In genomic region chr12:26123482-26123980, GRCh38 we compare ENCODE assay signal across 8 cellular contexts. TPM values are rescaled to one million over a fixed set of nuclear protein-coding genes. Genes with fewer than 3 reads are reported as not detected.
DNase-seq lines count a peak whose midpoint lies in the region; TF ChIP-seq lines count a peak whose summit lies in the region.

No MANE protein-coding gene starts in this region.

- TF ChIP-seq CTCF in RWPE1 (conservative IDR thresholded peaks at IDR 0.05; ENCODE audit: low read depth) (no peak), lower leg skin (IDR thresholded peaks at IDR 0.05) (no peak)

- peak overlapping the region; percentile 64 for H3K27ac ChIP-seq in RWPE1

- intact Hi-C loops in lower leg skin (cut with DNase I; ENCODE audit: low total_unique reads): loop anchor here (10.0 kb wide), 1 partner anchor 401 kb away; no protein-coding TSS in a partner anchor

- DNase-seq in EH (ENCODE audit: low read depth): peak; percentile 21
- no peak for DNase-seq in RWPE1 (ENCODE audit: low spot score)
- peak; percentile 22 to 27 for DNase-seq in erythroblast (lab: John Stamatoyannopoulos, UW)
- DNase-seq in pons (ENCODE audit: low spot score): peak; percentile 88
- no peak for DNase-seq in lower leg skin (ENCODE audit: low spot score in 2 of 2)
- no peak for DNase-seq in COLO668 (lab: John Stamatoyannopoulos, UW; ENCODE audit: unreplicated experiment)
- no peak for DNase-seq in HPDE6-E6E7 (ENCODE audit: extremely low spot score)
- no peak for DNase-seq in NK-92 (lab: John Stamatoyannopoulos, UW; ENCODE audit: unreplicated experiment)

- no peak overlapping the region for H3K4me3 ChIP-seq in lower leg skin (ENCODE audit: low read depth, poor library complexity, severe bottlenecking)

- POLR2A ChIA-PET in RWPE1 (lab: Yijun Ruan, JAX; ENCODE audit: low non-redundant PET): no interaction called here

- CTCF ChIA-PET in RWPE1 (lab: Yijun Ruan, JAX): interaction anchor here (0.6 to 0.8 kb wide), 3 partner anchors 195 to 491 kb away, joined by 3 to 5 read pairs (median 3); no protein-coding TSS in a partner anchor

- 5 to 8% methylated on average over 8 of the region's 8 CpGs for WGBS in lower leg skin, 2 donors

- TF ChIP-seq POLR2A in erythroblast (IDR thresholded peaks at IDR 0.05; ENCODE audit: low read length) (no peak), lower leg skin (IDR thresholded peaks at IDR 0.05) (no peak)

RNA-seq across cellular contexts. Expression of gene BHLHE41, which starts 1.3 kb away (rescaled TPM):
- total RNA-seq in lower leg skin: 10 to 100 TPM in 1 of 4 donors, 1 to 10 TPM in 3; 4.9 to 14.5 (median 7.2) TPM

Comparison
In these comparisons a context has a peak if more than half of its experiments do, and no peak if none do; other contexts are left out.
1. DNase-seq: peak in EH (single experiment), erythroblast (2 of 2) and pons (single experiment); none in RWPE1 (single experiment), lower leg skin (0 of 2), COLO668 (single experiment), HPDE6-E6E7 (single experiment) and NK-92 (single experiment).